Comparison of ENCODE assay signal across 7 cellular contexts in the genomic region with DNA sequence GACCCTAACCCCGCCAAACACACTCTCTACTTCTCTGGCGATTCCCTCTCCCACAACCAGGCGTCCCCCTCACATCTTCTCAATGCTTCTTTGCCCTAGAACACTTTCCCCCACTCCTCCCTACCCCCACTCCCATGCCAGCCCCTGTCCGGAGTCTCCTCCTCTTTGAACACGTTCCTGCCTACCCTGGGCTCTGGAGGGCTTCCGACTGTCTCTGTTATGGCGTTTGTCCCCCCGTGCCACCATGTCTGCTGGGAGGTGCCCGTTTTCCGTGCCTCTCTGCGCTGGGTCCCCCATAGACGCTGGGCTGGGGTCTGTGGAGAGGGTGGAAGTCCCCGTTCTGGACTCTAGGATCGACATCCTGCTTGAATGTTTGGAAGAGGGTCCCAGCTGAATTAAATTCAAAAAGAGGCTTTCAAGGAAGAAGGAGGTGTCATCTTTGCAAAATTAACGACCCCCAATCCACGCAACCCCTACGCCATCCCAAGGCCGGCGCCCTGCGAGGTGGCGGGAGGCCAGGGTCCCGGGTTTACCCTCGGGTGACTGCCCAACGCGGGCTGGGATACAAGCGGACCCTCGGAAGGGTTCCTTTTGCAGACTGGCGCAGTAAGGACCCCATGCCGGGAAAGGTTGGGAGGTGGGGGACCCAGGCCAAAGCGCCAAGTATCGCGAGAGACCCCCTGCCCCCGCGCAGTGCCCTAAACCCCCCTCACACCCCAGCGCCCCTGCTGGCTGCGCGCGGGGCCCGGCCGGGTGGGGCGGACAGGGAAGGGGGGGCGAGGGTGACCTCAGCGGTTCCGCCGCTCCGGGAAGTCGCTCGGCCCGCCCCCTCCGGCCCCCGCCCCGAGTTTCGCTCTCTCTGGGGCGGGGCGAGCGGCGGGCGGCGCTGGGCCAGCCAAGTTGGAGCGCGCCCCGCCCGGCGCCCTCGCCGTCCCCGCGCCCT. TPM values are rescaled to one million over a fixed set of nuclear protein-coding genes. Genes with fewer than 3 reads are reported as not detected.
A peak's percentile ranks its signal among the peaks of the same experiment; 100 is the strongest.
DNase-seq lines count a peak whose midpoint lies in the region; ATAC-seq, FAIRE-seq and TF ChIP-seq lines count a peak whose summit lies in the region.

No MANE protein-coding gene starts in this region.

- no peak overlapping the region for H3K27ac Mint-ChIP-seq in neural crest cell (ENCODE audit: unreplicated experiment)

- no peaks in the 10 kb centered on the region for H3K9me3 Mint-ChIP-seq in neural crest cell

- FAIRE-seq in GM18507 (lab: Jason Lieb, UNC) = no peak
- no peak for FAIRE-seq in RCC 7860 (lab: Jason Lieb, UNC)

- ATAC-seq in HG02981 (IDR thresholded peaks at IDR 0.05; ENCODE audit: unreplicated experiment) = peak; percentile 44

- TF ChIP-seq CTCF in fibroblast of villous mesenchyme (IDR thresholded peaks at IDR 0.05; ENCODE audit: insufficient read depth, low read depth, low read length) = peak; percentile 35
- TF ChIP-seq CTCF in neural crest cell (conservative IDR thresholded peaks at IDR 0.05) = peak; percentile 47

- peaks cover 63% of the 10 kb centered on the region for H3K27me3 Mint-ChIP-seq in neural crest cell (ENCODE audit: low read depth)

- DNase-seq in GM18507 (ENCODE audit: extremely low spot score, insufficient read length, low read depth) = peak; percentile 72
- DNase-seq in RCC 7860 (ENCODE audit: low spot score) = peak; percentile 8
- DNase-seq in activated effector memory CD4-positive, alpha-beta T cell treated with anti-CD3 and anti-CD28 coated beads, Interleukin-2, amount 50 U/mL, for 16 hours = peak; percentile 93
- peak; percentile 82 for DNase-seq in fibroblast of villous mesenchyme (ENCODE audit: low read depth)
- DNase-seq in neural crest cell (ENCODE audit: low read depth, low spot score) = no peak
- DNase-seq in stromal cell of bone marrow (ENCODE audit: low read depth) = peak; percentile 57

- no peaks in the 10 kb centered on the region for H3K36me3 Mint-ChIP-seq in neural crest cell (ENCODE audit: low read depth)

- H3K4me3 ChIP-seq in fibroblast of villous mesenchyme (ENCODE audit: low read depth, low read length) = peak overlapping the region; percentile 68

- H3K4me3 Mint-ChIP-seq in neural crest cell = peak overlapping the region; percentile 90

- peaks cover 21% of the 10 kb centered on the region for H3K4me1 Mint-ChIP-seq in neural crest cell

RNA-seq across cellular contexts. Expression of a gene that starts 1.0 kb away (rescaled TPM):
- 3.5 and 4.3 TPM in 2 replicates for total RNA-seq in fibroblast of villous mesenchyme
- total RNA-seq in neural crest cell = 2.2 and 2.7 TPM in 2 replicates

RNA-seq across cellular contexts. Expression of a gene that starts 4.4 kb away (rescaled TPM):
- total RNA-seq in fibroblast of villous mesenchyme (233 and 261 TPM in 2 replicates), neural crest cell (179 and 191 TPM in 2 replicates)

RNA-seq across cellular contexts. Expression of a gene that starts 47.0 kb away (rescaled TPM):
- total RNA-seq in fibroblast of villous mesenchyme = 67.8 and 73.8 TPM in 2 replicates
- total RNA-seq in neural crest cell = 109 and 121 TPM in 2 replicates
